Comparison of ENCODE assay signal across 34 cellular contexts in the genomic region with DNA sequence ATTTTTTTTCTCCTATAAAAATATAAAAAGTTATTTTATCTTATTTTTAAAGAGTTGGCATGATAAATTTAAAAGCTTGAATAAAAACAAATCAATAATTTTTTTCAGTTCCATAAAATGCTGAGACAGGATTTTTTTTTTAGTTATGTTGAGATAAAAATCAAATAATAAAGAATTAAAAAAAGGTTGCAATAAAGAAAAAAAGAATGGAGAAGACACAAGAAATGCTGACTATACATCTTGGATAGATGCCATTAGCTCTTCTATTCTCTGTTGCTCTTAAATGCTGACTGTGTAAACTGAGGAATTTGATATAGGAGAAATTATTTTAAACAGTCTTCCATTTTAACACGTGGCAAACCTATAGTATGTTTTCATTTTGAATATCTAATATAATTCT.
"Had no signal": no experiment of that assay in that cellular context is flagged by ENCODE, and none has a peak within 500 bp of the region (broad histone marks: within the 10 kb centered on the region; RNA-seq: fewer than 3 reads in every experiment).

No MANE protein-coding gene starts in this region.

- H3K36me3 ChIP-seq: brain microvascular endothelial cell, esophagus muscularis mucosa, gastroesophageal sphincter, WERI-Rb-1 had no signal

- H3K36me3 Mint-ChIP-seq: activated naive CD8-positive, alpha-beta T cell had no signal

- H3K27ac ChIP-seq: brain microvascular endothelial cell, coronary artery, dorsolateral prefrontal cortex, esophagus muscularis mucosa, foreskin keratinocyte, gastroesophageal sphincter, WERI-Rb-1 had no signal

- H3K9me3 ChIP-seq: esophagus muscularis mucosa, gastroesophageal sphincter had no signal

- DNase-seq: activated B cell treated with CpG ODN at 0.5 μM for 24 hours; activated CD4-positive, alpha-beta T cell treated with anti-CD3 and anti-CD28 coated beads for 48 hours; activated CD4-positive, alpha-beta T cell treated with anti-CD3 and anti-CD28 coated beads, Interleukin-2, amount 50 U/mL, for 1 hour; activated CD4-positive, alpha-beta T cell treated with anti-CD3 and anti-CD28 coated beads, Interleukin-2, amount 50 U/mL, for 48 hours; activated CD8-positive, alpha-beta memory T cell treated with anti-CD3 and anti-CD28 coated beads for 24 hours; activated CD8-positive, alpha-beta T cell treated with anti-CD3 and anti-CD28 coated beads for 36 hours; activated effector memory CD4-positive, alpha-beta T cell treated with Interleukin-2 at 50 U/mL for 16 hours; activated gamma-delta T cell treated with Interleukin-2 at 50 U/mL for 16 hours; activated naive CD4-positive, alpha-beta T cell treated with anti-CD3 and anti-CD28 coated beads, Interleukin-2, amount 50 U/mL, for 16 hours; activated naive CD4-positive, alpha-beta T cell treated with Interleukin-2 at 50 U/mL for 16 hours; activated T-cell treated with anti-CD3 and anti-CD28 coated beads, Interleukin-2, amount 50 U/mL, for 4 hours; amniotic stem cell; anterior cingulate cortex; brain microvascular endothelial cell; dorsolateral prefrontal cortex; effector memory CD4-positive, alpha-beta T cell; endodermal cell; erythroblast; foreskin keratinocyte; T-helper 1 cell; T-helper 17 cell; T1000; WERI-Rb-1 had no signal

- H3K4me1 ChIP-seq: esophagus muscularis mucosa, foreskin keratinocyte, gastroesophageal sphincter had no signal

- H3K9me3 Mint-ChIP-seq: activated B cell treated with CpG ODN at 0.5 μM for 24 hours; activated CD8-positive, alpha-beta T cell treated with anti-CD3 and anti-CD28 coated beads for 36 hours; activated T-helper 17 cell treated with anti-CD3 and anti-CD28 coated beads, Interleukin-2, amount 50 U/mL, for 72 hours; dendritic cell treated with granulocyte-macrophage colony-stimulating factor and Interleukin-4, amounts not matched to agents 40 ng/mL and 50 ng/mL, for 4 days; endodermal cell had no signal

- FAIRE-seq: astrocyte, bronchial epithelial cell had no signal

- H3K4me1 Mint-ChIP-seq: activated B cell treated with CpG ODN at 0.5 μM for 24 hours; activated T-helper 17 cell treated with anti-CD3 and anti-CD28 coated beads, Interleukin-2, amount 50 U/mL, for 72 hours; central memory CD8-positive, alpha-beta T cell; endodermal cell; T-helper 17 cell had no signal

- H3K27ac Mint-ChIP-seq: activated B cell treated with CpG ODN at 0.5 μM for 24 hours; activated CD8-positive, alpha-beta T cell treated with anti-CD3 and anti-CD28 coated beads for 36 hours; activated naive CD8-positive, alpha-beta T cell; activated T-helper 17 cell treated with anti-CD3 and anti-CD28 coated beads, Interleukin-2, amount 50 U/mL, for 72 hours; dendritic cell treated with granulocyte-macrophage colony-stimulating factor and Interleukin-4, amounts not matched to agents 40 ng/mL and 50 ng/mL, for 4 days; endodermal cell; T-helper 17 cell; T-helper 2 cell treated with Interferon-gamma antibody and Interleukin-4, amounts not matched to agents 5 μg/mL and 100 μg/mL, for 36 hours had no signal

- H3K4me3 ChIP-seq: coronary artery, dorsolateral prefrontal cortex, esophagus muscularis mucosa, gastroesophageal sphincter had no signal

- ATAC-seq: activated CD4-positive, CD25-positive, alpha-beta regulatory T cell treated with anti-CD3 and anti-CD28 coated beads, Interleukin-2, amount 50 U/mL, for 24 hours; activated CD8-positive, alpha-beta T cell treated with anti-CD3 and anti-CD28 coated beads for 36 hours; activated T-cell treated with anti-CD3 and anti-CD28 coated beads, Interleukin-2, amount 50 U/mL, for 4 hours; activated T-helper 17 cell treated with anti-CD3 and anti-CD28 coated beads, Interleukin-2, amount 50 U/mL, for 72 hours; foreskin keratinocyte; gastroesophageal sphincter; T-helper 17 cell had no signal

- H3K4me3 Mint-ChIP-seq: activated B cell treated with CpG ODN at 0.5 μM for 24 hours; activated CD8-positive, alpha-beta T cell treated with anti-CD3 and anti-CD28 coated beads for 36 hours; activated naive CD8-positive, alpha-beta T cell; activated T-cell treated with anti-CD3 and anti-CD28 coated beads, Interleukin-2, amount 50 U/mL, for 4 hours; activated T-helper 17 cell treated with anti-CD3 and anti-CD28 coated beads, Interleukin-2, amount 50 U/mL, for 72 hours; central memory CD8-positive, alpha-beta T cell; dendritic cell treated with granulocyte-macrophage colony-stimulating factor and Interleukin-4, amounts not matched to agents 40 ng/mL and 50 ng/mL, for 4 days; endodermal cell; T-helper 17 cell; T-helper 2 cell treated with Interferon-gamma antibody and Interleukin-4, amounts not matched to agents 5 μg/mL and 100 μg/mL, for 36 hours had no signal

- H3K27me3 ChIP-seq: brain microvascular endothelial cell, dorsolateral prefrontal cortex, esophagus muscularis mucosa, foreskin keratinocyte, gastroesophageal sphincter had no signal

- H3K27me3 Mint-ChIP-seq: activated B cell treated with CpG ODN at 0.5 μM for 24 hours; activated CD8-positive, alpha-beta T cell treated with anti-CD3 and anti-CD28 coated beads for 36 hours; activated naive CD8-positive, alpha-beta T cell; activated T-helper 17 cell treated with anti-CD3 and anti-CD28 coated beads, Interleukin-2, amount 50 U/mL, for 72 hours; central memory CD8-positive, alpha-beta T cell; dendritic cell treated with granulocyte-macrophage colony-stimulating factor and Interleukin-4, amounts not matched to agents 40 ng/mL and 50 ng/mL, for 4 days; T-helper 17 cell had no signal
